19 cellular contexts compared by ENCODE assay signal in genomic region chr1:53532912-53533311, GRCh38.
DNase-seq lines count a peak whose midpoint lies in the region; ATAC-seq and TF ChIP-seq lines count a peak whose summit lies in the region.
"Had no signal": no experiment of that assay in that cellular context is flagged by ENCODE, and none has a peak within 500 bp of the region (broad histone marks: within the 10 kb centered on the region; RNA-seq: fewer than 3 reads in every experiment).

No MANE protein-coding gene starts in this region.

- no CpG with 5 or more reads among the region's 4 CpGs for WGBS in IMR-90 (ENCODE audit: extremely low coverage in 2 of 2, insufficient read length in 1 of 2), 2 experiments

- H3K4me1 Mint-ChIP-seq in Caco-2 (ENCODE audit: low read depth, unreplicated experiment) = peaks cover 7% of the 10 kb centered on the region
- H3K4me1 Mint-ChIP-seq: B cell; CD4-positive, CD25-positive, alpha-beta regulatory T cell; CD8-positive, alpha-beta memory T cell; GM23338 had no signal

- H3K27me3 ChIP-seq in Caco-2 (replicated peaks; ENCODE audit: control insufficient read depth, insufficient read depth, low read length) (no peaks in the 10 kb centered on the region), IMR-90 (ENCODE audit: control insufficient read depth, insufficient read depth, low read length) (no peaks in the 10 kb centered on the region; the same call in 1 of the 2 replicates), left lung (peaks cover 0 to 4% of the 10 kb centered on the region in 2 donors), osteoblast (ENCODE audit: insufficient read depth, low read length) (no peaks in the 10 kb centered on the region)

- H3K36me3 ChIP-seq in Caco-2 (ENCODE audit: control insufficient read depth, insufficient read depth, low read length) (no peaks in the 10 kb centered on the region), IMR-90 (ENCODE audit: control insufficient read depth, insufficient read depth, low read length) (no peaks in the 10 kb centered on the region), left lung (no peaks in the 10 kb centered on the region), osteoblast (ENCODE audit: insufficient read depth, low read length) (no peaks in the 10 kb centered on the region)

- H2BK5ac ChIP-seq in IMR-90 (ENCODE audit: low read depth, low read length, poor library complexity, severe bottlenecking) = no peak overlapping the region

- H4K20me1 ChIP-seq in IMR-90 (ENCODE audit: insufficient read depth, low read length) (peaks cover 6% of the 10 kb centered on the region), osteoblast (ENCODE audit: insufficient read depth, low read length) (peaks cover 37% of the 10 kb centered on the region)

- TF ChIP-seq CTCF in Caco-2 (IDR thresholded peaks at IDR 0.05; ENCODE audit: insufficient read depth in 1 of 2, low read depth in 1 of 2, low read length in 1 of 2, severe bottlenecking in 1 of 2, unreplicated experiment in 1 of 2) = no peak
- no peak for TF ChIP-seq CTCF in IMR-90 (conservative IDR thresholded peaks at IDR 0.05; ENCODE audit: low read depth, low read length)
- TF ChIP-seq CTCF in left lung (IDR thresholded peaks at IDR 0.05) = no peak
- TF ChIP-seq CTCF in osteoblast (IDR thresholded peaks at IDR 0.05; ENCODE audit: extremely low read depth, low read depth, low read length) = no peak

- TF ChIP-seq POLR2A in IMR-90 (IDR thresholded peaks at IDR 0.05; ENCODE audit: low read depth, low read length) = no peak

- H2BK15ac ChIP-seq in IMR-90 (ENCODE audit: low read depth, low read length) = no peak overlapping the region

- no peak overlapping the region for H3K23ac ChIP-seq in IMR-90 (ENCODE audit: low read depth, low read length)

- peak; percentile 22 to 42 for DNase-seq in Caco-2
- DNase-seq in IMR-90 = no peak
- DNase-seq in left lung = no peak
- peak; percentile 78 for DNase-seq in osteoblast (ENCODE audit: insufficient read length, low spot score, missing footprints)
- DNase-seq in GM03348 (ENCODE audit: low spot score) = no peak
- DNase-seq in NCI-H524 treated with DMSO at 0.1 percent for 48 hours (lab: John Stamatoyannopoulos, UW) = no peak
- no peak for DNase-seq in putamen (ENCODE audit: low spot score)
- DNase-seq: C1 segment of cervical spinal cord; CD4-positive, CD25-positive, alpha-beta regulatory T cell; CD8-positive, alpha-beta memory T cell; COR-L47; GF-D8; H7; HFFc6 had no signal

- POLR2A ChIA-PET in Caco-2 (lab: Charles Lee) = no interaction called here
- POLR2A ChIA-PET in IMR-90 (lab: Charles Lee; ENCODE audit: unreplicated experiment) = no interaction called here

- H3K56ac ChIP-seq in IMR-90 (ENCODE audit: extremely low read depth, insufficient read depth, low read length) = no peak overlapping the region

- H3K27ac Mint-ChIP-seq in Caco-2 (ENCODE audit: unreplicated experiment) = peak overlapping the region; percentile 45
- H3K27ac Mint-ChIP-seq: B cell; CD4-positive, CD25-positive, alpha-beta regulatory T cell; GM23338; HFFc6 had no signal

- no peaks in the 10 kb centered on the region for H3K9me3 Mint-ChIP-seq in Caco-2 (ENCODE audit: unreplicated experiment)
- H3K9me3 Mint-ChIP-seq: CD4-positive, CD25-positive, alpha-beta regulatory T cell; CD8-positive, alpha-beta memory T cell; GM23338; HFFc6 had no signal

- H2BK20ac ChIP-seq in IMR-90 (ENCODE audit: low read depth, low read length) = no peak overlapping the region

- CTCF ChIA-PET in Caco-2 (lab: Charles Lee) = no interaction called here
- CTCF ChIA-PET in IMR-90 (lab: Yijun Ruan, JAX) = no interaction called here

- no peak overlapping the region for H2AK5ac ChIP-seq in IMR-90 (ENCODE audit: low read depth, low read length)

- dilution Hi-C loops in IMR-90 (cut with HindIII; ENCODE audit: low sequenced_read_pairs, unreplicated experiment) = no loop called here

- H2BK120ac ChIP-seq in IMR-90 (ENCODE audit: low read depth, low read length) = no peak overlapping the region

- no peak for TF ChIP-seq RAD21 in IMR-90 (IDR thresholded peaks at IDR 0.05; ENCODE audit: low read length)

- H3K9me3 ChIP-seq in Caco-2 (no peaks in the 10 kb centered on the region), IMR-90 (ENCODE audit: control insufficient read depth, insufficient read depth, low read length) (no peaks in the 10 kb centered on the region), left lung (no peaks in the 10 kb centered on the region), osteoblast (ENCODE audit: low read depth, low read length) (no peaks in the 10 kb centered on the region)

- no peak overlapping the region for H4K8ac ChIP-seq in IMR-90 (ENCODE audit: low read depth in 2 of 2, low read length in 2 of 2)

- H4K91ac ChIP-seq in IMR-90 (ENCODE audit: insufficient read depth, low read depth, low read length) = no peak overlapping the region

- in situ Hi-C loops in IMR-90 (cut with MboI; ENCODE audit: low sequenced_read_pairs) = no loop called here

- no peaks in the 10 kb centered on the region; the same call in 1 of the 2 replicates for H3K9me1 ChIP-seq in IMR-90 (ENCODE audit: insufficient read depth, low read length)

- no TSS peak for BruUV-seq in Caco-2 (replicated peaks; lab: Mats Ljungman, UMichigan)
- BruUV-seq in IMR-90 (replicated peaks; lab: Mats Ljungman, UMichigan) = no TSS peak

- no peaks in the 10 kb centered on the region for H3K79me2 ChIP-seq in osteoblast (ENCODE audit: insufficient read depth, low read length)

- H3K4ac ChIP-seq in IMR-90 (ENCODE audit: low read depth, low read length) = no peak overlapping the region

- H3K4me2 ChIP-seq in IMR-90 (ENCODE audit: low read depth, low read length) (no peak overlapping the region), osteoblast (ENCODE audit: insufficient read depth, low read length) (no peak overlapping the region)
- H3K4me2 ChIP-seq: GM23338 had no signal

- H3K36me3 Mint-ChIP-seq in Caco-2 (ENCODE audit: insufficient read depth, unreplicated experiment) = no peaks in the 10 kb centered on the region
- H3K36me3 Mint-ChIP-seq: CD4-positive, CD25-positive, alpha-beta regulatory T cell; CD8-positive, alpha-beta memory T cell had no signal

- no peak overlapping the region for H4K5ac ChIP-seq in IMR-90 (ENCODE audit: low read depth, low read length)

- ATAC-seq in IMR-90 (ENCODE audit: low read depth) = 0 out of 2 replicates have a peak, but pooled peaks have one; percentile 15
- ATAC-seq in left lung = peak; percentile 56
- ATAC-seq: GM23338, HCT116, K562 had no signal

- H2AFZ ChIP-seq in IMR-90 (replicated peaks; ENCODE audit: low read length, poor library complexity) = no peak overlapping the region
- H2AFZ ChIP-seq in osteoblast (ENCODE audit: low read length) = no peak overlapping the region
- H2AFZ ChIP-seq: GM23338 had no signal

- H3K4me3 Mint-ChIP-seq in Caco-2 (ENCODE audit: unreplicated experiment) = no peak overlapping the region
- H3K4me3 Mint-ChIP-seq: B cell; CD4-positive, CD25-positive, alpha-beta regulatory T cell; CD8-positive, alpha-beta memory T cell; GM23338; HFFc6 had no signal

- no peaks in the 10 kb centered on the region for H3K79me1 ChIP-seq in IMR-90 (ENCODE audit: low read depth in 1 of 2, low read length in 2 of 2)

- no peaks in the 10 kb centered on the region for H3K27me3 Mint-ChIP-seq in Caco-2 (ENCODE audit: insufficient read depth, unreplicated experiment)
- H3K27me3 Mint-ChIP-seq: CD8-positive, alpha-beta memory T cell had no signal

- H3K14ac ChIP-seq in IMR-90 (replicated peaks; ENCODE audit: low read depth, low read length) = no peak overlapping the region

- no peak overlapping the region for H2AK9ac ChIP-seq in IMR-90 (replicated peaks; ENCODE audit: low read depth, low read length, poor library complexity)

- H3K27ac ChIP-seq in IMR-90 (ENCODE audit: insufficient read depth, low read length) (no peak overlapping the region), left lung (no peak overlapping the region), osteoblast (ENCODE audit: low read depth, low read length) (no peak overlapping the region)
- H3K27ac ChIP-seq: HL-60 had no signal

- H3K18ac ChIP-seq in IMR-90 (ENCODE audit: low read depth, low read length) = no peak overlapping the region

- intact Hi-C loops in Caco-2 (cut with micrococcal nuclease; ENCODE audit: unreplicated experiment) (no loop called here), IMR-90 (cut with micrococcal nuclease) (no loop called here), left lung (cut with DNase I) (no loop called here)

- no peak overlapping the region for H3K9ac ChIP-seq in IMR-90 (ENCODE audit: low read depth, low read length)

- H3K4me3 ChIP-seq in Caco-2 (ENCODE audit: low read depth, low read length) = no peak overlapping the region
- H3K4me3 ChIP-seq in IMR-90 (ENCODE audit: insufficient read depth, low read depth, low read length) = no peak overlapping the region
- H3K4me3 ChIP-seq in left lung = no peak overlapping the region
- H3K4me3 ChIP-seq in osteoblast (ENCODE audit: insufficient read depth, low read length) = no peak overlapping the region
- H3K4me3 ChIP-seq: GM23338, K562 had no signal

- H3K4me1 ChIP-seq in Caco-2 (peaks cover 12% of the 10 kb centered on the region), IMR-90 (ENCODE audit: control insufficient read depth, insufficient read depth, low read length) (peaks cover 12% of the 10 kb centered on the region), left lung (no peaks in the 10 kb centered on the region), osteoblast (ENCODE audit: insufficient read depth, low read length) (peaks cover 9% of the 10 kb centered on the region)

TF ChIP-seq in IMR-90, 13 proteins besides CTCF, POLR2A, EP300 and RAD21 (continues in another document):
- no peak for TF ChIP-seq USF2 (IDR thresholded peaks at IDR 0.05; ENCODE audit: low read depth, low read length)
- no peak for TF ChIP-seq MAFK (IDR thresholded peaks at IDR 0.05; ENCODE audit: low read depth, low read length)
- TF ChIP-seq ELK1 (IDR thresholded peaks at IDR 0.05; ENCODE audit: borderline replicate concordance, low read depth, low read length) = no peak
- TF ChIP-seq RCOR1 (IDR thresholded peaks at IDR 0.05; ENCODE audit: insufficient replicate concordance, low read length) = no peak
- no peak for TF ChIP-seq FOS (IDR thresholded peaks at IDR 0.05; ENCODE audit: low read depth, low read length)

Comparison
In these comparisons a context has a peak if more than half of its experiments do, and no peak if none do; other contexts are left out.
1. DNase-seq: peak in Caco-2 (2 of 2) and osteoblast (single experiment); none in IMR-90 (single experiment), left lung (0 of 2), GM03348 (single experiment), NCI-H524 treated with DMSO at 0.1 percent for 48 hours (single experiment) and putamen (single experiment).